ENCODE assay signal across 14 cellular contexts in genomic region chr15:52257734-52258062, GRCh38. TPM values are rescaled to one million over a fixed set of nuclear protein-coding genes. Genes with fewer than 3 reads are reported as not detected.
DNase-seq lines count a peak whose midpoint lies in the region; ATAC-seq, FAIRE-seq and TF ChIP-seq lines count a peak whose summit lies in the region.
"Had no signal": no experiment of that assay in that cellular context is flagged by ENCODE, and none has a peak within 500 bp of the region (broad histone marks: within the 10 kb centered on the region; RNA-seq: fewer than 3 reads in every experiment).

No MANE protein-coding gene starts in this region.

- no peaks in the 10 kb centered on the region for H3K9me3 Mint-ChIP-seq in T-helper 1 cell treated with Interleukin-12 subunit alpha and Interleukin-12 subunit beta and Interleukin-4 antibody, amounts not matched to agents 30 μg/mL and 1 μg/mL, for 36 hours
- H3K9me3 Mint-ChIP-seq: activated CD4-positive, alpha-beta memory T cell treated with anti-CD3 and anti-CD28 coated beads, Interleukin-2, amount 10 ng/mL, durations not matched to agents 7 days and 5 days; central memory CD8-positive, alpha-beta T cell; IgD-negative memory B cell had no signal

- H3K36me3 Mint-ChIP-seq in T-helper 1 cell treated with Interleukin-12 subunit alpha and Interleukin-12 subunit beta and Interleukin-4 antibody, amounts not matched to agents 30 μg/mL and 1 μg/mL, for 36 hours (ENCODE audit: low read depth), result peaks cover 1% of the 10 kb centered on the region

- H3K36me3 ChIP-seq in right atrium auricular region, result no peaks in the 10 kb centered on the region

- H3K4me3 Mint-ChIP-seq in T-helper 1 cell treated with Interleukin-12 subunit alpha and Interleukin-12 subunit beta and Interleukin-4 antibody, amounts not matched to agents 30 μg/mL and 1 μg/mL, for 36 hours, result no peak overlapping the region
- H3K4me3 Mint-ChIP-seq: activated CD4-positive, alpha-beta memory T cell treated with anti-CD3 and anti-CD28 coated beads, Interleukin-2, amount 10 ng/mL, durations not matched to agents 7 days and 5 days; central memory CD8-positive, alpha-beta T cell; IgD-negative memory B cell had no signal

- TF ChIP-seq CTCF in right atrium auricular region (IDR thresholded peaks at IDR 0.05), result no peak

- no peak for FAIRE-seq in urothelium cell line (lab: Jason Lieb, UNC)
- FAIRE-seq: GM12891, H54 had no signal

- H3K27ac Mint-ChIP-seq in T-helper 1 cell treated with Interleukin-12 subunit alpha and Interleukin-12 subunit beta and Interleukin-4 antibody, amounts not matched to agents 30 μg/mL and 1 μg/mL, for 36 hours, result peak overlapping the region; percentile 57
- H3K27ac Mint-ChIP-seq: IgD-negative memory B cell had no signal

- peak overlapping the region; percentile 3 to 31 for H3K27ac ChIP-seq in right atrium auricular region
- H3K27ac ChIP-seq: PC-9 had no signal

- no peak for DNase-seq in T-helper 1 cell
- peak; percentile 80 for DNase-seq in SK-N-DZ (ENCODE audit: low spot score)
- no peak for DNase-seq in right atrium auricular region (ENCODE audit: low spot score)
- DNase-seq in urothelium cell line (ENCODE audit: low spot score), result peak; percentile 48
- no peak for DNase-seq in nucleus accumbens (lab: John Stamatoyannopoulos, UW)
- DNase-seq: activated CD4-positive, alpha-beta memory T cell treated with anti-CD3 and anti-CD28 coated beads, Interleukin-2, amount 10 ng/mL, durations not matched to agents 7 days and 5 days had no signal

- no peaks in the 10 kb centered on the region for H3K27me3 ChIP-seq in right atrium auricular region

- H3K9me3 ChIP-seq in right atrium auricular region, result no peaks in the 10 kb centered on the region

- ATAC-seq in GM21529 (IDR thresholded peaks at IDR 0.05; ENCODE audit: unreplicated experiment) (no peak), GM18511 (IDR thresholded peaks at IDR 0.05; ENCODE audit: unreplicated experiment) (no peak)

- no peaks in the 10 kb centered on the region for H3K27me3 Mint-ChIP-seq in T-helper 1 cell treated with Interleukin-12 subunit alpha and Interleukin-12 subunit beta and Interleukin-4 antibody, amounts not matched to agents 30 μg/mL and 1 μg/mL, for 36 hours (ENCODE audit: low read depth)
- H3K27me3 Mint-ChIP-seq: activated CD4-positive, alpha-beta memory T cell treated with anti-CD3 and anti-CD28 coated beads, Interleukin-2, amount 10 ng/mL, durations not matched to agents 7 days and 5 days; central memory CD8-positive, alpha-beta T cell; IgD-negative memory B cell had no signal

- no peak overlapping the region for H3K4me3 ChIP-seq in right atrium auricular region
- H3K4me3 ChIP-seq: PC-9 had no signal

- peaks cover 0 to 32% of the 10 kb centered on the region in 2 donors for H3K4me1 ChIP-seq in right atrium auricular region

- peaks cover 48% of the 10 kb centered on the region for H3K4me1 Mint-ChIP-seq in T-helper 1 cell treated with Interleukin-12 subunit alpha and Interleukin-12 subunit beta and Interleukin-4 antibody, amounts not matched to agents 30 μg/mL and 1 μg/mL, for 36 hours (ENCODE audit: low read depth)

RNA-seq across cellular contexts. Expression of gene MYO5C, which starts 37.9 kb away (rescaled TPM):
- 1.6 and 2.2 TPM in 2 replicates for polyA plus RNA-seq in SK-N-DZ (2014; cell fraction: cytosol; rRNA removed)
- polyA plus RNA-seq in SK-N-DZ (2014; cell fraction: nucleus; rRNA removed), result 2.0 and 3.5 TPM in 2 replicates
- 1 to 10 TPM; 2.0 to 5.3 TPM for total RNA-seq in right atrium auricular region

Comparison
In these comparisons a context has a peak if more than half of its experiments do, and no peak if none do; other contexts are left out.
1. DNase-seq: peak in SK-N-DZ (single experiment) and urothelium cell line (single experiment); none in T-helper 1 cell (0 of 5), right atrium auricular region (single experiment) and nucleus accumbens (0 of 56).